In genomic region chr10:101484154-101484748, GRCh38 we compare ENCODE assay signal across 23 cellular contexts.
"Had no signal": no experiment of that assay in that cellular context is flagged by ENCODE, and none has a peak within 500 bp of the region (broad histone marks: within the 10 kb centered on the region; RNA-seq: fewer than 3 reads in every experiment).

No MANE protein-coding gene starts in this region.

- H3K4me1 Mint-ChIP-seq: activated naive CD4-positive, alpha-beta T cell treated with anti-CD3 and anti-CD28 coated beads, Interleukin-2, amount 10 ng/mL, durations not matched to agents 7 days and 5 days; activated naive CD8-positive, alpha-beta T cell treated with anti-CD3 and anti-CD28 coated beads, Interleukin-2, amount 50 U/mL, for 24 hours had no signal

- H3K27ac ChIP-seq: body of pancreas, esophagus muscularis mucosa, neutrophil, ovary, thyroid gland had no signal

- H3K4me3 ChIP-seq: body of pancreas, esophagus muscularis mucosa, ovary, thyroid gland had no signal

- H3K4me1 ChIP-seq: body of pancreas, esophagus muscularis mucosa, thyroid gland had no signal

- FAIRE-seq: frontal cortex had no signal

- H3K9me3 ChIP-seq: body of pancreas, esophagus muscularis mucosa, neutrophil, ovary, thyroid gland had no signal

- H3K9me3 Mint-ChIP-seq: activated CD4-positive, alpha-beta memory T cell treated with anti-CD3 and anti-CD28 coated beads for 36 hours; activated naive CD4-positive, alpha-beta T cell treated with anti-CD3 and anti-CD28 coated beads, Interleukin-2, amount 10 ng/mL, durations not matched to agents 7 days and 5 days; activated naive CD8-positive, alpha-beta T cell treated with anti-CD3 and anti-CD28 coated beads, Interleukin-2, amount 50 U/mL, for 24 hours; activated T-cell treated with anti-CD3 and anti-CD28 coated beads, Interleukin-2, amount 50 U/mL, for 72 hours; natural killer cell treated with Interleukin-12 subunit alpha and Interleukin-12 subunit beta and Interleukin-15 and Interleukin-18, amount 100 ng/mL, for 72 hours; T-helper 1 cell treated with Interleukin-12 subunit alpha and Interleukin-12 subunit beta and Interleukin-4 antibody, amounts not matched to agents 30 μg/mL and 1 μg/mL, for 36 hours had no signal

- H3K36me3 Mint-ChIP-seq: activated naive CD4-positive, alpha-beta T cell treated with anti-CD3 and anti-CD28 coated beads, Interleukin-2, amount 10 ng/mL, durations not matched to agents 7 days and 5 days; natural killer cell treated with Interleukin-12 subunit alpha and Interleukin-12 subunit beta and Interleukin-15 and Interleukin-18, amount 100 ng/mL, for 72 hours had no signal

- ATAC-seq: activated naive CD8-positive, alpha-beta T cell treated with anti-CD3 and anti-CD28 coated beads, Interleukin-2, amount 50 U/mL, for 24 hours; activated T-cell treated with anti-CD3 and anti-CD28 coated beads, Interleukin-2, amount 50 U/mL, for 72 hours; body of pancreas; left ventricle myocardium superior; natural killer cell treated with Interleukin-12 subunit alpha and Interleukin-12 subunit beta and Interleukin-15 and Interleukin-18, amount 100 ng/mL, for 72 hours; right cardiac atrium; stimulated activated naive CD8-positive, alpha-beta T cell treated with anti-CD3 and anti-CD28 coated beads, Interleukin-15, Interleukin-2, amounts not matched to agents 100 U/mL and 50 U/mL, for 24 hours had no signal

- DNase-seq: activated CD4-positive, alpha-beta memory T cell treated with anti-CD3 and anti-CD28 coated beads for 36 hours; activated CD4-positive, alpha-beta T cell treated with anti-CD3 and anti-CD28 coated beads for 48 hours; activated effector memory CD4-positive, alpha-beta T cell treated with anti-CD3 and anti-CD28 coated beads, Interleukin-2, amount 50 U/mL, for 16 hours; activated naive CD4-positive, alpha-beta T cell treated with anti-CD3 and anti-CD28 coated beads, Interleukin-2, amount 10 ng/mL, durations not matched to agents 7 days and 5 days; activated naive CD8-positive, alpha-beta T cell treated with anti-CD3 and anti-CD28 coated beads, Interleukin-2, amount 50 U/mL, for 24 hours; activated T-cell treated with anti-CD3 and anti-CD28 coated beads, Interleukin-2, amount 50 U/mL, for 72 hours; body of pancreas; effector CD8-positive, alpha-beta T cell; hippocampal formation; left ventricle myocardium superior; midbrain; ovary; right cardiac atrium; stimulated activated CD4-positive, alpha-beta T cell treated with anti-CD3 and anti-CD28 coated beads, Interleukin-12 subunit alpha, Interleukin-12 subunit beta, amount 100 ng/mL, for 4 hours; stimulated activated CD4-positive, alpha-beta T cell treated with anti-CD3 and anti-CD28 coated beads, Interleukin-4, amount 100 ng/mL, for 4 hours; stimulated activated naive CD8-positive, alpha-beta T cell treated with anti-CD3 and anti-CD28 coated beads, Interleukin-15, Interleukin-2, amounts not matched to agents 100 U/mL and 50 U/mL, for 24 hours; T1000; thyroid gland had no signal

- H3K27ac Mint-ChIP-seq: activated CD4-positive, alpha-beta memory T cell treated with anti-CD3 and anti-CD28 coated beads for 36 hours; activated naive CD4-positive, alpha-beta T cell treated with anti-CD3 and anti-CD28 coated beads, Interleukin-2, amount 10 ng/mL, durations not matched to agents 7 days and 5 days; activated naive CD8-positive, alpha-beta T cell treated with anti-CD3 and anti-CD28 coated beads, Interleukin-2, amount 50 U/mL, for 24 hours; activated T-cell treated with anti-CD3 and anti-CD28 coated beads, Interleukin-2, amount 50 U/mL, for 72 hours; natural killer cell treated with Interleukin-12 subunit alpha and Interleukin-12 subunit beta and Interleukin-15 and Interleukin-18, amount 100 ng/mL, for 72 hours; T-helper 1 cell treated with Interleukin-12 subunit alpha and Interleukin-12 subunit beta and Interleukin-4 antibody, amounts not matched to agents 30 μg/mL and 1 μg/mL, for 36 hours had no signal

- H3K27me3 Mint-ChIP-seq: activated CD4-positive, alpha-beta memory T cell treated with anti-CD3 and anti-CD28 coated beads for 36 hours; activated naive CD4-positive, alpha-beta T cell treated with anti-CD3 and anti-CD28 coated beads, Interleukin-2, amount 10 ng/mL, durations not matched to agents 7 days and 5 days; activated naive CD8-positive, alpha-beta T cell treated with anti-CD3 and anti-CD28 coated beads, Interleukin-2, amount 50 U/mL, for 24 hours; natural killer cell treated with Interleukin-12 subunit alpha and Interleukin-12 subunit beta and Interleukin-15 and Interleukin-18, amount 100 ng/mL, for 72 hours had no signal

- H3K27me3 ChIP-seq: body of pancreas, esophagus muscularis mucosa, neutrophil, ovary, thyroid gland had no signal

- H3K4me3 Mint-ChIP-seq: activated CD4-positive, alpha-beta memory T cell treated with anti-CD3 and anti-CD28 coated beads for 36 hours; activated naive CD4-positive, alpha-beta T cell treated with anti-CD3 and anti-CD28 coated beads, Interleukin-2, amount 10 ng/mL, durations not matched to agents 7 days and 5 days; activated naive CD8-positive, alpha-beta T cell treated with anti-CD3 and anti-CD28 coated beads, Interleukin-2, amount 50 U/mL, for 24 hours; activated T-cell treated with anti-CD3 and anti-CD28 coated beads, Interleukin-2, amount 50 U/mL, for 72 hours; natural killer cell treated with Interleukin-12 subunit alpha and Interleukin-12 subunit beta and Interleukin-15 and Interleukin-18, amount 100 ng/mL, for 72 hours; T-helper 1 cell treated with Interleukin-12 subunit alpha and Interleukin-12 subunit beta and Interleukin-4 antibody, amounts not matched to agents 30 μg/mL and 1 μg/mL, for 36 hours had no signal

- H3K36me3 ChIP-seq: ovary had no signal
